ENCODE assay signal across 1 cellular context in genomic region chr14:90755661-90756304, GRCh38.
TF ChIP-seq lines count a peak whose summit lies in the region.

No MANE protein-coding gene starts in this region.

TF ChIP-seq in WTC11, 78 proteins besides CTCF, POLR2A, EP300 and RAD21 (continued from another document):
- TF ChIP-seq ARID4B (CRISPR knock-in tag; IDR thresholded peaks at IDR 0.05; ENCODE audit: borderline replicate concordance) = no peak
- no peak for TF ChIP-seq ZNF317 (CRISPR knock-in tag; IDR thresholded peaks at IDR 0.05; ENCODE audit: borderline replicate concordance, low read depth)
- TF ChIP-seq IRF2 (CRISPR knock-in tag; IDR thresholded peaks at IDR 0.05; ENCODE audit: borderline replicate concordance, low read depth) = no peak
- TF ChIP-seq ZNF671 (CRISPR knock-in tag; IDR thresholded peaks at IDR 0.05) = no peak
- no peak for TF ChIP-seq ZNF263 (CRISPR knock-in tag; IDR thresholded peaks at IDR 0.05; ENCODE audit: low read depth)
- no peak for TF ChIP-seq PREB (CRISPR knock-in tag; IDR thresholded peaks at IDR 0.05; ENCODE audit: borderline replicate concordance)
- no peak for TF ChIP-seq NR3C1 (CRISPR knock-in tag; conservative IDR thresholded peaks at IDR 0.05; ENCODE audit: low read depth)
- no peak for TF ChIP-seq ESRRA (CRISPR knock-in tag; IDR thresholded peaks at IDR 0.05; ENCODE audit: borderline replicate concordance)
- no peak for TF ChIP-seq FOXK1 (CRISPR knock-in tag; IDR thresholded peaks at IDR 0.05)
- no peak for TF ChIP-seq ZNF512 (CRISPR knock-in tag; IDR thresholded peaks at IDR 0.05; ENCODE audit: borderline replicate concordance)
- no peak for TF ChIP-seq ATF6 (CRISPR knock-in tag; IDR thresholded peaks at IDR 0.05)
- no peak for TF ChIP-seq ELF4 (CRISPR knock-in tag; IDR thresholded peaks at IDR 0.05; ENCODE audit: low read depth)
- TF ChIP-seq E2F4 (CRISPR knock-in tag; IDR thresholded peaks at IDR 0.05; ENCODE audit: borderline replicate concordance, low read depth) = no peak
- TF ChIP-seq PRDM15 (CRISPR knock-in tag; IDR thresholded peaks at IDR 0.05) = no peak
TF ChIP-seq in WTC11: peak in this region for 0.
